In the genomic region with DNA sequence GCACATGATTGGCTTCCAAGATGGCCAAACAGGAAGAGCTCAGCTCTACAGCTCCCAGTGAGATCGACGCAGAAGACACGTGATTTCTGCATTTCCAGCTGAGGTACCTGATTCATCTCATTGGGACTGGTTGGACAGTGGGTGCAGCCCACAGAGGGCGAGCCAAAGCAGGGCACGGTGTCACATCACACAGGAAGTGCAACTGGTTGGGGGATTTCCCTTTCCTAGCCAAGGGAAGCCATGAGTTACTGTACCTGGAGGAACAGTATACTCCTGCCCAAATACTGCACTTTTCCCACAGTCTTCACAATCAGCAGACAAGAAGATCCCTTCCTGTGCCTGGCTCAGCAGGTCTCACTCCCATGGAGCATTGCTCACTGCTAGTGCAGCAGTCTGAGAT, we compare ENCODE assay signal across 24 cellular contexts.
DNase-seq lines count a peak whose midpoint lies in the region; ATAC-seq, FAIRE-seq and TF ChIP-seq lines count a peak whose summit lies in the region.
"Had no signal": no experiment of that assay in that cellular context is flagged by ENCODE, and none has a peak within 500 bp of the region (broad histone marks: within the 10 kb centered on the region; RNA-seq: fewer than 3 reads in every experiment).

No MANE protein-coding gene starts in this region.

- no peaks in the 10 kb centered on the region for H3K36me3 ChIP-seq in heart left ventricle
- H3K36me3 ChIP-seq: BE2C had no signal

- H3K9me3 Mint-ChIP-seq in memory B cell = peaks cover 1% of the 10 kb centered on the region

- no peak overlapping the region for H3K4me3 Mint-ChIP-seq in memory B cell
- H3K4me3 Mint-ChIP-seq: CD4-positive, CD25-positive, alpha-beta regulatory T cell; CD8-positive, alpha-beta memory T cell; HFFc6 had no signal

- H3K27ac ChIP-seq in heart left ventricle = no peak overlapping the region
- H3K27ac ChIP-seq: GM23248 had no signal

- TF ChIP-seq POLR2A in GM12892 (IDR thresholded peaks at IDR 0.05; ENCODE audit: low read depth, low read length) = no peak
- no peak for TF ChIP-seq POLR2A in heart left ventricle (IDR thresholded peaks at IDR 0.05)

- WGBS in heart left ventricle, 4 donors = 89 to 95% (median 91%) methylated on average over 5 of the region's 5 CpGs

- no peak overlapping the region for H3K27ac Mint-ChIP-seq in memory B cell
- H3K27ac Mint-ChIP-seq: CD4-positive, CD25-positive, alpha-beta regulatory T cell; CD8-positive, alpha-beta memory T cell; HFFc6 had no signal

- no peaks in the 10 kb centered on the region for H3K36me3 Mint-ChIP-seq in memory B cell
- H3K36me3 Mint-ChIP-seq: CD4-positive, CD25-positive, alpha-beta regulatory T cell had no signal

- peak; percentile 47 for ATAC-seq in GM18858 (IDR thresholded peaks at IDR 0.05; ENCODE audit: unreplicated experiment)
- peak; percentile 57 for ATAC-seq in memory B cell (ENCODE audit: low read depth)
- ATAC-seq in HG02588 (IDR thresholded peaks at IDR 0.05; ENCODE audit: unreplicated experiment) = no peak
- no peak for ATAC-seq in heart left ventricle
- ATAC-seq: HCT116 had no signal

- H3K4me1 ChIP-seq in heart left ventricle = no peaks in the 10 kb centered on the region
- H3K4me1 ChIP-seq: BE2C had no signal

- intact Hi-C loops in heart left ventricle (cut with DNase I) = no loop called here

- H3K4me3 ChIP-seq in heart left ventricle = no peak overlapping the region
- H3K4me3 ChIP-seq: GM23248 had no signal

- peak; percentile 54 for FAIRE-seq in GM12892 (lab: Jason Lieb, UNC)
- FAIRE-seq: A204.1 had no signal

- TF ChIP-seq CTCF in heart left ventricle (IDR thresholded peaks at IDR 0.05) = no peak

- H3K9me3 ChIP-seq in heart left ventricle = peaks cover 0 to 10% (median 0%) of the 10 kb centered on the region in 12 donors
- H3K9me3 ChIP-seq: BE2C had no signal

- H3K4me1 Mint-ChIP-seq in memory B cell = no peaks in the 10 kb centered on the region
- H3K4me1 Mint-ChIP-seq: CD4-positive, CD25-positive, alpha-beta regulatory T cell; CD8-positive, alpha-beta memory T cell had no signal

- no peak for DNase-seq in GM12892 (ENCODE audit: insufficient read length)
- DNase-seq in HT1080 (ENCODE audit: low read depth) = peak; percentile 9
- no peak for DNase-seq in memory B cell (ENCODE audit: low spot score in 2 of 2)
- no peak for DNase-seq in NCI-H1930 (lab: John Stamatoyannopoulos, UW)
- no peak for DNase-seq in heart left ventricle
- DNase-seq: ACHN; BE2C; C1 segment of cervical spinal cord; CD4-positive, CD25-positive, alpha-beta regulatory T cell; CD8-positive, alpha-beta memory T cell; COR-L47; DMS 273 treated with DMSO at 0.1 percent for 48 hours; DMS53; DND-41; EL; GM23248; H7; HFFc6; Kasumi-1; KG1 had no signal

- no peaks in the 10 kb centered on the region for H3K27me3 ChIP-seq in heart left ventricle
- H3K27me3 ChIP-seq: BE2C had no signal

- no peaks in the 10 kb centered on the region for H3K27me3 Mint-ChIP-seq in memory B cell
- H3K27me3 Mint-ChIP-seq: CD4-positive, CD25-positive, alpha-beta regulatory T cell had no signal

Comparison
In these comparisons a context has a peak if more than half of its experiments do, and no peak if none do; other contexts are left out.
1. ATAC-seq: peak in GM18858 (single experiment) and memory B cell (single experiment); none in HG02588 (single experiment) and heart left ventricle (0 of 4).